In the genomic region with DNA sequence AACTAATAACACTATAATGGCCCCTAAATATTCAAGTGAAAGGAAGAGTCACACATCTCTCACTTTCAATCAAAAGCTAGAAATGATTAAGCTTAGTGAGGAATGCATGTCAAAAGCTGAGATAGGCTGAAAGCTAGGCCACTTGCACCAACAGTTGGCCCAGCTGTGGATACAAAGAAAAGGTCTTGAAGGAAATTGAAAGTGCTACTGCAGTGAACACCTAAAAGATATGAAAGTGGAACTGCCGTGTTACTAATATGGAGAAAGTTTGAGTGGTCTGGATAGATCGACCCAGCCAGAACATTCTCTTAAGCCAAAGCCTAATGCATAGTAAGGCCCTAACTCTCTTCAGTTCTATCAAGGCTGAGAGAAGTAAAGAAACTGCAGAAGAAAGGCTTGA, we compare ENCODE assay signal across 1 cellular context.
TF ChIP-seq lines count a peak whose summit lies in the region.

No MANE protein-coding gene starts in this region.

TF ChIP-seq in HepG2, 621 proteins besides CTCF, POLR2A, EP300 and RAD21 (continued from another document):
- TF ChIP-seq, protein P1, sequence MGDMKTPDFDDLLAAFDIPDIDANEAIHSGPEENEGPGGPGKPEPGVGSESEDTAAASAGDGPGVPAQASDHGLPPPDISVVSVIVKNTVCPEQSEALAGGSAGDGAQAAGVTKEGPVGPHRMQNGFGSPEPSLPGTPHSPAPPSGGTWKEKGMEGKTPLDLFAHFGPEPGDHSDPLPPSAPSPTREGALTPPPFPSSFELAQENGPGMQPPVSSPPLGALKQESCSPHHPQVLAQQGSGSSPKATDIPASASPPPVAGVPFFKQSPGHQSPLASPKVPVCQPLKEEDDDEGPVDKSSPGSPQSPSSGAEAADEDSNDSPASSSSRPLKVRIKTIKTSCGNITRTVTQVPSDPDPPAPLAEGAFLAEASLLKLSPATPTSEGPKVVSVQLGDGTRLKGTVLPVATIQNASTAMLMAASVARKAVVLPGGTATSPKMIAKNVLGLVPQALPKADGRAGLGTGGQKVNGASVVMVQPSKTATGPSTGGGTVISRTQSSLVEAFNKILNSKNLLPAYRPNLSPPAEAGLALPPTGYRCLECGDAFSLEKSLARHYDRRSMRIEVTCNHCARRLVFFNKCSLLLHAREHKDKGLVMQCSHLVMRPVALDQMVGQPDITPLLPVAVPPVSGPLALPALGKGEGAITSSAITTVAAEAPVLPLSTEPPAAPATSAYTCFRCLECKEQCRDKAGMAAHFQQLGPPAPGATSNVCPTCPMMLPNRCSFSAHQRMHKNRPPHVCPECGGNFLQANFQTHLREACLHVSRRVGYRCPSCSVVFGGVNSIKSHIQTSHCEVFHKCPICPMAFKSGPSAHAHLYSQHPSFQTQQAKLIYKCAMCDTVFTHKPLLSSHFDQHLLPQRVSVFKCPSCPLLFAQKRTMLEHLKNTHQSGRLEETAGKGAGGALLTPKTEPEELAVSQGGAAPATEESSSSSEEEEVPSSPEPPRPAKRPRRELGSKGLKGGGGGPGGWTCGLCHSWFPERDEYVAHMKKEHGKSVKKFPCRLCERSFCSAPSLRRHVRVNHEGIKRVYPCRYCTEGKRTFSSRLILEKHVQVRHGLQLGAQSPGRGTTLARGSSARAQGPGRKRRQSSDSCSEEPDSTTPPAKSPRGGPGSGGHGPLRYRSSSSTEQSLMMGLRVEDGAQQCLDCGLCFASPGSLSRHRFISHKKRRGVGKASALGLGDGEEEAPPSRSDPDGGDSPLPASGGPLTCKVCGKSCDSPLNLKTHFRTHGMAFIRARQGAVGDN (CRISPR knock-in tag; IDR thresholded peaks at IDR 0.05): no peak
- TF ChIP-seq GTF3A (CRISPR knock-in tag; conservative IDR thresholded peaks at IDR 0.05): no peak
- TF ChIP-seq MED1 (CRISPR knock-in tag; IDR thresholded peaks at IDR 0.05): no peak
- TF ChIP-seq ZNF747 (CRISPR knock-in tag; IDR thresholded peaks at IDR 0.05; ENCODE audit: borderline replicate concordance): no peak
- no peak for TF ChIP-seq ZNF225 (CRISPR knock-in tag; IDR thresholded peaks at IDR 0.05)
- TF ChIP-seq, protein P2, sequence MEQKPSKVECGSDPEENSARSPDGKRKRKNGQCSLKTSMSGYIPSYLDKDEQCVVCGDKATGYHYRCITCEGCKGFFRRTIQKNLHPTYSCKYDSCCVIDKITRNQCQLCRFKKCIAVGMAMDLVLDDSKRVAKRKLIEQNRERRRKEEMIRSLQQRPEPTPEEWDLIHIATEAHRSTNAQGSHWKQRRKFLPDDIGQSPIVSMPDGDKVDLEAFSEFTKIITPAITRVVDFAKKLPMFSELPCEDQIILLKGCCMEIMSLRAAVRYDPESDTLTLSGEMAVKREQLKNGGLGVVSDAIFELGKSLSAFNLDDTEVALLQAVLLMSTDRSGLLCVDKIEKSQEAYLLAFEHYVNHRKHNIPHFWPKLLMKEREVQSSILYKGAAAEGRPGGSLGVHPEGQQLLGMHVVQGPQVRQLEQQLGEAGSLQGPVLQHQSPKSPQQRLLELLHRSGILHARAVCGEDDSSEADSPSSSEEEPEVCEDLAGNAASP (CRISPR knock-in tag; IDR thresholded peaks at IDR 0.05; ENCODE audit: borderline replicate concordance): no peak
- no peak for TF ChIP-seq ZFYVE20 (CRISPR knock-in tag; IDR thresholded peaks at IDR 0.05; ENCODE audit: borderline replicate concordance, low read depth)
- no peak for TF ChIP-seq PHF20 (CRISPR knock-in tag; IDR thresholded peaks at IDR 0.05)
- no peak for TF ChIP-seq ZBTB38 (CRISPR knock-in tag; IDR thresholded peaks at IDR 0.05)
- TF ChIP-seq ZNF329 (CRISPR knock-in tag; IDR thresholded peaks at IDR 0.05; ENCODE audit: low read depth): no peak
- TF ChIP-seq ZFAT (CRISPR knock-in tag; conservative IDR thresholded peaks at IDR 0.05): no peak
- no peak for TF ChIP-seq PPARG (CRISPR knock-in tag; conservative IDR thresholded peaks at IDR 0.05)
- TF ChIP-seq SRSF9 (IDR thresholded peaks at IDR 0.05; ENCODE audit: borderline replicate concordance, insufficient read depth, low read depth, low read length, poor library complexity, severe bottlenecking): no peak
- no peak for TF ChIP-seq KLF6 (CRISPR knock-in tag; IDR thresholded peaks at IDR 0.05)
